35 cellular contexts compared by ENCODE assay signal in the genomic region with DNA sequence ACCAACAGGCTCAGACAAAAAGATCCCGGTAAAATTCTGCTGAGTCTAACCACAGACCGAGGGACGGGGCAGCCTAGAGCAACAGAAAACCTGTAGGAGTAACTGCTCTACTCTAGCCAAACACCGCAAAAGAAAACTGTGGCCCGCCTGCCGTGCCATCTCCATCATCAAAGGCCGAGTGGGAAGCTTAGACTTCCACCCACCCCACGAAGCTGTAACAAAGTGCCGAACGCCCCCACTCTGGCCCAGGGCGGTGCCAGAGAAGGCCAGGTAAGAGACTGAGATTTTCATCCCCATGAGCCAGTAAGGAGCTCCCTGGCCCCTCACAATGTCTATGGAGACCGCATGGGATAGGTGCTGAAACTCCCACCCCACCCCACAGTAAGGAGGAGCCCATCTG.
"Had no signal": no experiment of that assay in that cellular context is flagged by ENCODE, and none has a peak within 500 bp of the region (broad histone marks: within the 10 kb centered on the region; RNA-seq: fewer than 3 reads in every experiment).

No MANE protein-coding gene starts in this region.

- H3K4me2 ChIP-seq: KMS-11 had no signal

- DNase-seq: Karpas-422, Kasumi-1, KG1, MG63, MM.1S, MV-4-11, NCI-H1048, NCI-H1092, NCI-H1092 treated with DMSO at 0.1 percent for 48 hours, NCI-H1105, NCI-H1105 treated with DMSO at 0.1 percent for 48 hours, NCI-H1417, NCI-H1417 treated with DMSO at 0.1 percent for 48 hours, NCI-H1436, NCI-H1436 treated with DMSO at 0.1 percent for 48 hours, NCI-H146, NCI-H1694, NCI-H1694 treated with DMSO at 0.1 percent for 48 hours, NCI-H187, NCI-H187 treated with DMSO at 0.1 percent for 48 hours, NCI-H1930, NCI-H2029, NCI-H2029 treated with DMSO at 0.1 percent for 48 hours, NCI-H2081, NCI-H2081 treated with DMSO at 0.1 percent for 48 hours, NCI-H2107, NCI-H2171, NCI-H2171 treated with DMSO at 0.1 percent for 48 hours, NCI-H2227 treated with DMSO at 0.1 percent for 48 hours, NCI-H226, NCI-H345, NCI-H446, NCI-H446 treated with DMSO at 0.1 percent for 48 hours, NCI-H510A had no signal

- H3K4me3 ChIP-seq: MG63 had no signal

- H3K36me3 ChIP-seq: MG63 had no signal

- H3K27ac ChIP-seq: KMS-11 had no signal

- H3K27me3 ChIP-seq: MG63 had no signal

- H3K9ac ChIP-seq: KMS-11 had no signal

- H3K9me3 ChIP-seq: MG63 had no signal
